In genomic region chr16:87496101-87496801, GRCh38 we compare ENCODE assay signal across 13 cellular contexts. TPM values are rescaled to one million over a fixed set of nuclear protein-coding genes. Genes with fewer than 3 reads are reported as not detected.
A peak's percentile ranks its signal among the peaks of the same experiment; 100 is the strongest.
DNase-seq lines count a peak whose midpoint lies in the region; ATAC-seq and TF ChIP-seq lines count a peak whose summit lies in the region.
"Had no signal": no experiment of that assay in that cellular context is flagged by ENCODE, and none has a peak within 500 bp of the region (broad histone marks: within the 10 kb centered on the region; RNA-seq: fewer than 3 reads in every experiment).

No MANE protein-coding gene starts in this region.

- intact Hi-C loops in activated CD4-positive, alpha-beta T cell treated with anti-CD3 and anti-CD28 coated beads, Interleukin-2, amount 10 ng/mL, durations not matched to agents 24 days and 14 days (cut with micrococcal nuclease) = loop anchor here (5.0 to 10.0 kb wide), 2 partner anchors 34 to 181 kb away; partner anchors contain the start of gene C16orf95

- peak; percentile 29 for DNase-seq in activated CD4-positive, alpha-beta T cell treated with anti-CD3 and anti-CD28 coated beads for 48 hours
- DNase-seq in activated CD4-positive, alpha-beta T cell treated with anti-CD3 and anti-CD28 coated beads, Interleukin-2, amount 10 ng/mL, durations not matched to agents 24 days and 14 days = no peak
- DNase-seq in activated CD4-positive, alpha-beta memory T cell treated with anti-CD3 and anti-CD28 coated beads, Interleukin-2, amount 10 ng/mL, durations not matched to agents 7 days and 5 days = peak; percentile 19
- DNase-seq in neural crest cell (ENCODE audit: low read depth, low spot score) (no peak), epidermal melanocyte (ENCODE audit: insufficient read length, low spot score) (no peak), HUDEP-2 (lab: John Stamatoyannopoulos, UW; ENCODE audit: unreplicated experiment in 76 of 76) (no peak)
- DNase-seq: ACHN, EL, HCEC 1CT, SIG-M5, sigmoid colon had no signal

- ATAC-seq in GM18907 (IDR thresholded peaks at IDR 0.05; ENCODE audit: unreplicated experiment) = peak; percentile 37
- no peak for ATAC-seq in GM21447 (IDR thresholded peaks at IDR 0.05; ENCODE audit: unreplicated experiment)

- H3K36me3 Mint-ChIP-seq in activated CD4-positive, alpha-beta T cell treated with anti-CD3 and anti-CD28 coated beads, Interleukin-2, amount 10 ng/mL, durations not matched to agents 24 days and 14 days (ENCODE audit: low read depth) = peaks cover 2% of the 10 kb centered on the region
- no peaks in the 10 kb centered on the region for H3K36me3 Mint-ChIP-seq in activated CD4-positive, alpha-beta memory T cell treated with anti-CD3 and anti-CD28 coated beads, Interleukin-2, amount 10 ng/mL, durations not matched to agents 7 days and 5 days (ENCODE audit: low read depth)
- H3K36me3 Mint-ChIP-seq in neural crest cell (ENCODE audit: low read depth) = no peaks in the 10 kb centered on the region

- no peak overlapping the region for H3K4me3 Mint-ChIP-seq in activated CD4-positive, alpha-beta T cell treated with anti-CD3 and anti-CD28 coated beads, Interleukin-2, amount 10 ng/mL, durations not matched to agents 24 days and 14 days
- no peak overlapping the region for H3K4me3 Mint-ChIP-seq in activated CD4-positive, alpha-beta memory T cell treated with anti-CD3 and anti-CD28 coated beads, Interleukin-2, amount 10 ng/mL, durations not matched to agents 7 days and 5 days
- peak overlapping the region; percentile 47 for H3K4me3 Mint-ChIP-seq in neural crest cell

- CTCF ChIA-PET in activated CD4-positive, alpha-beta memory T cell treated with anti-CD3 and anti-CD28 coated beads, Interleukin-2, amount 10 ng/mL, durations not matched to agents 7 days and 5 days (lab: Charles Lee) = no interaction called here

- no peak overlapping the region for H3K27ac Mint-ChIP-seq in activated CD4-positive, alpha-beta T cell treated with anti-CD3 and anti-CD28 coated beads, Interleukin-2, amount 10 ng/mL, durations not matched to agents 24 days and 14 days
- H3K27ac Mint-ChIP-seq in activated CD4-positive, alpha-beta memory T cell treated with anti-CD3 and anti-CD28 coated beads, Interleukin-2, amount 10 ng/mL, durations not matched to agents 7 days and 5 days = no peak overlapping the region
- H3K27ac Mint-ChIP-seq in neural crest cell (ENCODE audit: unreplicated experiment) = no peak overlapping the region

- H3K27me3 Mint-ChIP-seq in activated CD4-positive, alpha-beta T cell treated with anti-CD3 and anti-CD28 coated beads, Interleukin-2, amount 10 ng/mL, durations not matched to agents 24 days and 14 days = peaks cover 27% of the 10 kb centered on the region
- H3K27me3 Mint-ChIP-seq in activated CD4-positive, alpha-beta memory T cell treated with anti-CD3 and anti-CD28 coated beads, Interleukin-2, amount 10 ng/mL, durations not matched to agents 7 days and 5 days = peaks cover 37% of the 10 kb centered on the region
- no peaks in the 10 kb centered on the region for H3K27me3 Mint-ChIP-seq in neural crest cell (ENCODE audit: low read depth)

- POLR2A ChIA-PET in activated CD4-positive, alpha-beta memory T cell treated with anti-CD3 and anti-CD28 coated beads, Interleukin-2, amount 10 ng/mL, durations not matched to agents 7 days and 5 days (lab: Charles Lee) = no interaction called here

- no peaks in the 10 kb centered on the region for H3K9me3 Mint-ChIP-seq in activated CD4-positive, alpha-beta T cell treated with anti-CD3 and anti-CD28 coated beads, Interleukin-2, amount 10 ng/mL, durations not matched to agents 24 days and 14 days
- H3K9me3 Mint-ChIP-seq in activated CD4-positive, alpha-beta memory T cell treated with anti-CD3 and anti-CD28 coated beads, Interleukin-2, amount 10 ng/mL, durations not matched to agents 7 days and 5 days = no peaks in the 10 kb centered on the region
- no peaks in the 10 kb centered on the region for H3K9me3 Mint-ChIP-seq in neural crest cell

- H3K4me1 Mint-ChIP-seq in activated CD4-positive, alpha-beta T cell treated with anti-CD3 and anti-CD28 coated beads, Interleukin-2, amount 10 ng/mL, durations not matched to agents 24 days and 14 days = peaks cover 18% of the 10 kb centered on the region
- peaks cover 23% of the 10 kb centered on the region for H3K4me1 Mint-ChIP-seq in activated CD4-positive, alpha-beta memory T cell treated with anti-CD3 and anti-CD28 coated beads, Interleukin-2, amount 10 ng/mL, durations not matched to agents 7 days and 5 days
- peaks cover 8% of the 10 kb centered on the region for H3K4me1 Mint-ChIP-seq in neural crest cell

- TF ChIP-seq CTCF in neural crest cell (conservative IDR thresholded peaks at IDR 0.05) = no peak

RNA-seq across cellular contexts. Expression of gene ZCCHC14, which starts 3.4 kb away (rescaled TPM):
- total RNA-seq in activated CD4-positive, alpha-beta T cell treated with anti-CD3 and anti-CD28 coated beads, Interleukin-2, amount 10 ng/mL, durations not matched to agents 24 days and 14 days = 11.6 and 12.0 TPM in 2 replicates
- total RNA-seq in activated CD4-positive, alpha-beta memory T cell treated with anti-CD3 and anti-CD28 coated beads, Interleukin-2, amount 10 ng/mL, durations not matched to agents 7 days and 5 days = 1 to 10 TPM; 4.2 to 5.0 TPM
- 45.5 and 46.9 TPM in 2 replicates for total RNA-seq in neural crest cell

Comparison
In these comparisons a context has a peak if more than half of its experiments do, and no peak if none do; other contexts are left out.
1. DNase-seq: peak in activated CD4-positive, alpha-beta T cell treated with anti-CD3 and anti-CD28 coated beads for 48 hours (single experiment) and activated CD4-positive, alpha-beta memory T cell treated with anti-CD3 and anti-CD28 coated beads, Interleukin-2, amount 10 ng/mL, durations not matched to agents 7 days and 5 days (single experiment); none in activated CD4-positive, alpha-beta T cell treated with anti-CD3 and anti-CD28 coated beads, Interleukin-2, amount 10 ng/mL, durations not matched to agents 24 days and 14 days (single experiment), neural crest cell (single experiment), epidermal melanocyte (single experiment) and HUDEP-2 (0 of 76).